In genomic region chr1:114089502-114090138, GRCh38 we compare ENCODE assay signal across 18 cellular contexts.
"Had no signal": no experiment of that assay in that cellular context is flagged by ENCODE, and none has a peak within 500 bp of the region (broad histone marks: within the 10 kb centered on the region; RNA-seq: fewer than 3 reads in every experiment).

No MANE protein-coding gene starts in this region.

- H3K4me3 ChIP-seq: coronary artery, esophagus muscularis mucosa, heart left ventricle, mucosa of descending colon, sigmoid colon, skin epidermis, testis, tibial nerve had no signal

- H3K36me3 ChIP-seq: esophagus muscularis mucosa, heart left ventricle, sigmoid colon, tibial nerve had no signal

- H3K4me1 ChIP-seq: testis, tibial nerve had no signal

- ATAC-seq: heart left ventricle; left lobe of liver; mucosa of descending colon; naive thymus-derived CD8-positive, alpha-beta T cell; stimulated activated naive B cell treated with anti-CD40 and anti-IgM and Interleukin-4, amounts not matched to agents 10 μg/mL and 1 μg/mL and 100 μg/mL, for 72 hours had no signal

- H3K9me3 ChIP-seq: esophagus muscularis mucosa, heart left ventricle, mucosa of descending colon, sigmoid colon, testis, tibial nerve had no signal

- H3K27me3 ChIP-seq: esophagus muscularis mucosa, heart left ventricle, sigmoid colon, testis, tibial nerve had no signal

- DNase-seq: effector CD4-positive, alpha-beta T cell; heart left ventricle; hypothalamus; mucosa of descending colon; naive thymus-derived CD8-positive, alpha-beta T cell; posterior cingulate gyrus; sigmoid colon; stimulated activated CD4-positive, alpha-beta T cell treated with anti-CD3 and anti-CD28 coated beads, Interleukin-2, amount 100 ng/mL, for 24 hours; stimulated activated CD4-positive, alpha-beta T cell treated with anti-CD3 and anti-CD28 coated beads, Interleukin-4, amount 100 ng/mL, for 4 hours; stimulated activated naive B cell treated with anti-CD40 and anti-IgM and Interleukin-4, amounts not matched to agents 10 μg/mL and 1 μg/mL and 100 μg/mL, for 72 hours; stimulated activated naive CD8-positive, alpha-beta T cell treated with anti-CD3 and anti-CD28 coated beads, Interleukin-15, amount 100 ng/mL, for 72 hours; testis had no signal

- H3K27ac ChIP-seq: coronary artery, epithelial cell of prostate, esophagus muscularis mucosa, heart left ventricle, sigmoid colon, skin epidermis, testis, tibial nerve had no signal
